Comparison of ENCODE assay signal across 1 cellular context in genomic region chr13:65217459-65217858, GRCh38.
TF ChIP-seq lines count a peak whose summit lies in the region.

No MANE protein-coding gene starts in this region.

TF ChIP-seq in GM23338, 12 proteins besides CTCF, POLR2A, EP300 and RAD21 (continued from another document):
- TF ChIP-seq, protein P1, sequence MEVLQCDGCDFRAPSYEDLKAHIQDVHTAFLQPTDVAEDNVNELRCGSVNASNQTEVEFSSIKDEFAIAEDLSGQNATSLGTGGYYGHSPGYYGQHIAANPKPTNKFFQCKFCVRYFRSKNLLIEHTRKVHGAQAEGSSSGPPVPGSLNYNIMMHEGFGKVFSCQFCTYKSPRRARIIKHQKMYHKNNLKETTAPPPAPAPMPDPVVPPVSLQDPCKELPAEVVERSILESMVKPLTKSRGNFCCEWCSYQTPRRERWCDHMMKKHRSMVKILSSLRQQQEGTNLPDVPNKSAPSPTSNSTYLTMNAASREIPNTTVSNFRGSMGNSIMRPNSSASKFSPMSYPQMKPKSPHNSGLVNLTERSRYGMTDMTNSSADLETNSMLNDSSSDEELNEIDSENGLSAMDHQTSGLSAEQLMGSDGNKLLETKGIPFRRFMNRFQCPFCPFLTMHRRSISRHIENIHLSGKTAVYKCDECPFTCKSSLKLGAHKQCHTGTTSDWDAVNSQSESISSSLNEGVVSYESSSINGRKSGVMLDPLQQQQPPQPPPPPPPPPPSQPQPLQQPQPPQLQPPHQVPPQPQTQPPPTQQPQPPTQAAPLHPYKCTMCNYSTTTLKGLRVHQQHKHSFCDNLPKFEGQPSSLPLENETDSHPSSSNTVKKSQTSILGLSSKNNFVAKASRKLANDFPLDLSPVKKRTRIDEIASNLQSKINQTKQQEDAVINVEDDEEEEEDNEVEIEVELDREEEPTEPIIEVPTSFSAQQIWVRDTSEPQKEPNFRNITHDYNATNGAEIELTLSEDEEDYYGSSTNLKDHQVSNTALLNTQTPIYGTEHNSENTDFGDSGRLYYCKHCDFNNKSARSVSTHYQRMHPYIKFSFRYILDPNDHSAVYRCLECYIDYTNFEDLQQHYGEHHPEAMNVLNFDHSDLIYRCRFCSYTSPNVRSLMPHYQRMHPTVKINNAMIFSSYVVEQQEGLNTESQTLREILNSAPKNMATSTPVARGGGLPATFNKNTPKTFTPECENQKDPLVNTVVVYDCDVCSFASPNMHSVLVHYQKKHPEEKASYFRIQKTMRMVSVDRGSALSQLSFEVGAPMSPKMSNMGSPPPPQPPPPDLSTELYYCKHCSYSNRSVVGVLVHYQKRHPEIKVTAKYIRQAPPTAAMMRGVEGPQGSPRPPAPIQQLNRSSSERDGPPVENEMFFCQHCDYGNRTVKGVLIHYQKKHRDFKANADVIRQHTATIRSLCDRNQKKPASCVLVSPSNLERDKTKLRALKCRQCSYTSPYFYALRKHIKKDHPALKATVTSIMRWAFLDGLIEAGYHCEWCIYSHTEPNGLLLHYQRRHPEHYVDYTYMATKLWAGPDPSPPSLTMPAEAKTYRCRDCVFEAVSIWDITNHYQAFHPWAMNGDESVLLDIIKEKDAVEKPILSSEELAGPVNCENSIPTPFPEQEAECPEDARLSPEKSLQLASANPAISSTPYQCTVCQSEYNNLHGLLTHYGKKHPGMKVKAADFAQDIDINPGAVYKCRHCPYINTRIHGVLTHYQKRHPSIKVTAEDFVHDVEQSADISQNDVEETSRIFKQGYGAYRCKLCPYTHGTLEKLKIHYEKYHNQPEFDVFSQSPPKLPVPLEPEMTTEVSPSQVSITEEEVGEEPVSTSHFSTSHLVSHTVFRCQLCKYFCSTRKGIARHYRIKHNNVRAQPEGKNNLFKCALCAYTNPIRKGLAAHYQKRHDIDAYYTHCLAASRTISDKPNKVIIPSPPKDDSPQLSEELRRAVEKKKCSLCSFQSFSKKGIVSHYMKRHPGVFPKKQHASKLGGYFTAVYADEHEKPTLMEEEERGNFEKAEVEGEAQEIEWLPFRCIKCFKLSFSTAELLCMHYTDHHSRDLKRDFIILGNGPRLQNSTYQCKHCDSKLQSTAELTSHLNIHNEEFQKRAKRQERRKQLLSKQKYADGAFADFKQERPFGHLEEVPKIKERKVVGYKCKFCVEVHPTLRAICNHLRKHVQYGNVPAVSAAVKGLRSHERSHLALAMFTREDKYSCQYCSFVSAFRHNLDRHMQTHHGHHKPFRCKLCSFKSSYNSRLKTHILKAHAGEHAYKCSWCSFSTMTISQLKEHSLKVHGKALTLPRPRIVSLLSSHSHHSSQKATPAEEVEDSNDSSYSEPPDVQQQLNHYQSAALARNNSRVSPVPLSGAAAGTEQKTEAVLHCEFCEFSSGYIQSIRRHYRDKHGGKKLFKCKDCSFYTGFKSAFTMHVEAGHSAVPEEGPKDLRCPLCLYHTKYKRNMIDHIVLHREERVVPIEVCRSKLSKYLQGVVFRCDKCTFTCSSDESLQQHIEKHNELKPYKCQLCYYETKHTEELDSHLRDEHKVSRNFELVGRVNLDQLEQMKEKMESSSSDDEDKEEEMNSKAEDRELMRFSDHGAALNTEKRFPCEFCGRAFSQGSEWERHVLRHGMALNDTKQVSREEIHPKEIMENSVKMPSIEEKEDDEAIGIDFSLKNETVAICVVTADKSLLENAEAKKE (CRISPR knock-in tag; IDR thresholded peaks at IDR 0.05) = no peak
- TF ChIP-seq NANOG (IDR thresholded peaks at IDR 0.05; ENCODE audit: borderline replicate concordance) = no peak
- TF ChIP-seq STAT1 (IDR thresholded peaks at IDR 0.05; ENCODE audit: unreplicated experiment) = no peak
- no peak for TF ChIP-seq CREB1 (CRISPR knock-in tag; IDR thresholded peaks at IDR 0.05; ENCODE audit: low read depth)
- no peak for TF ChIP-seq POLR2AphosphoS5 (IDR thresholded peaks at IDR 0.05; ENCODE audit: low read depth)
- TF ChIP-seq, protein P2, sequence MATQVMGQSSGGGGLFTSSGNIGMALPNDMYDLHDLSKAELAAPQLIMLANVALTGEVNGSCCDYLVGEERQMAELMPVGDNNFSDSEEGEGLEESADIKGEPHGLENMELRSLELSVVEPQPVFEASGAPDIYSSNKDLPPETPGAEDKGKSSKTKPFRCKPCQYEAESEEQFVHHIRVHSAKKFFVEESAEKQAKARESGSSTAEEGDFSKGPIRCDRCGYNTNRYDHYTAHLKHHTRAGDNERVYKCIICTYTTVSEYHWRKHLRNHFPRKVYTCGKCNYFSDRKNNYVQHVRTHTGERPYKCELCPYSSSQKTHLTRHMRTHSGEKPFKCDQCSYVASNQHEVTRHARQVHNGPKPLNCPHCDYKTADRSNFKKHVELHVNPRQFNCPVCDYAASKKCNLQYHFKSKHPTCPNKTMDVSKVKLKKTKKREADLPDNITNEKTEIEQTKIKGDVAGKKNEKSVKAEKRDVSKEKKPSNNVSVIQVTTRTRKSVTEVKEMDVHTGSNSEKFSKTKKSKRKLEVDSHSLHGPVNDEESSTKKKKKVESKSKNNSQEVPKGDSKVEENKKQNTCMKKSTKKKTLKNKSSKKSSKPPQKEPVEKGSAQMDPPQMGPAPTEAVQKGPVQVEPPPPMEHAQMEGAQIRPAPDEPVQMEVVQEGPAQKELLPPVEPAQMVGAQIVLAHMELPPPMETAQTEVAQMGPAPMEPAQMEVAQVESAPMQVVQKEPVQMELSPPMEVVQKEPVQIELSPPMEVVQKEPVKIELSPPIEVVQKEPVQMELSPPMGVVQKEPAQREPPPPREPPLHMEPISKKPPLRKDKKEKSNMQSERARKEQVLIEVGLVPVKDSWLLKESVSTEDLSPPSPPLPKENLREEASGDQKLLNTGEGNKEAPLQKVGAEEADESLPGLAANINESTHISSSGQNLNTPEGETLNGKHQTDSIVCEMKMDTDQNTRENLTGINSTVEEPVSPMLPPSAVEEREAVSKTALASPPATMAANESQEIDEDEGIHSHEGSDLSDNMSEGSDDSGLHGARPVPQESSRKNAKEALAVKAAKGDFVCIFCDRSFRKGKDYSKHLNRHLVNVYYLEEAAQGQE (IDR thresholded peaks at IDR 0.05; ENCODE audit: unreplicated experiment) = no peak
- TF ChIP-seq ZNF114 (CRISPR knock-in tag; IDR thresholded peaks at IDR 0.05) = no peak
- TF ChIP-seq EZH2 (IDR thresholded peaks at IDR 0.05; ENCODE audit: low read depth, unreplicated experiment) = no peak
- TF ChIP-seq EZH2phosphoT487 (IDR thresholded peaks at IDR 0.05; ENCODE audit: unreplicated experiment) = no peak
- TF ChIP-seq ETS1 (IDR thresholded peaks at IDR 0.05) = no peak
